In the genomic region with DNA sequence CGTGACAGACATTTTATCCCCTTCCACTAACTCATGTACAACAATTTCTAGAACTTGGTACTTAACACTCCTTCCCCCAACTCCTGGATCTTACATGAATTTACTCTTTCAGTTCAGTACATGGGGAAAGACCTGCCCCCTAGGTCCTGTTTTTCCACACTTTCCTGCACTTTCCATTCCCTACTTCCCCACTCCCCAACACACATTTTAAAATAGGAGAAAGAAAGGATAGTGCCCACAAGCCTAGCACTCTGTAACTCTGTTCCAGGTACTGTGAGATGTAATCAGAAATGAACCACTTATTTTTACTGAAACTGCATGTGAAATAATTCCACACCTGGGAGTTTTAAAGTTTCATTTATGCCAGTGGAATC, we compare ENCODE assay signal across 12 cellular contexts. TPM values are rescaled to one million over a fixed set of nuclear protein-coding genes. Genes with fewer than 3 reads are reported as not detected.
DNase-seq lines count a peak whose midpoint lies in the region; ATAC-seq and TF ChIP-seq lines count a peak whose summit lies in the region.
"Had no signal": no experiment of that assay in that cellular context is flagged by ENCODE, and none has a peak within 500 bp of the region (broad histone marks: within the 10 kb centered on the region; RNA-seq: fewer than 3 reads in every experiment).

No MANE protein-coding gene starts in this region.

- H3K9me3 Mint-ChIP-seq in activated CD4-positive, alpha-beta T cell treated with anti-CD3 and anti-CD28 coated beads, Interleukin-2, amount 10 ng/mL, durations not matched to agents 7 days and 5 days: no peaks in the 10 kb centered on the region
- H3K9me3 Mint-ChIP-seq in endodermal cell (no peaks in the 10 kb centered on the region), type B pancreatic cell (no peaks in the 10 kb centered on the region)
- H3K9me3 Mint-ChIP-seq: natural killer cell treated with Interleukin-12 subunit alpha and Interleukin-12 subunit beta and Interleukin-15 and Interleukin-18, amount 100 ng/mL, for 72 hours had no signal

- H3K36me3 Mint-ChIP-seq in activated CD4-positive, alpha-beta T cell treated with anti-CD3 and anti-CD28 coated beads, Interleukin-2, amount 10 ng/mL, durations not matched to agents 7 days and 5 days (ENCODE audit: low read depth): no peaks in the 10 kb centered on the region
- H3K36me3 Mint-ChIP-seq in endodermal cell (ENCODE audit: low read depth): no peaks in the 10 kb centered on the region
- peaks cover 4% of the 10 kb centered on the region for H3K36me3 Mint-ChIP-seq in type B pancreatic cell
- H3K36me3 Mint-ChIP-seq: natural killer cell treated with Interleukin-12 subunit alpha and Interleukin-12 subunit beta and Interleukin-15 and Interleukin-18, amount 100 ng/mL, for 72 hours had no signal

- no peaks in the 10 kb centered on the region for H3K36me3 ChIP-seq in endodermal cell (ENCODE audit: control insufficient read depth, insufficient read depth, low read length)
- no peaks in the 10 kb centered on the region for H3K36me3 ChIP-seq in lower lobe of right lung
- H3K36me3 ChIP-seq in Peyer's patch: no peaks in the 10 kb centered on the region
- H3K36me3 ChIP-seq: gastrocnemius medialis had no signal

- TF ChIP-seq CTCF in endodermal cell (conservative IDR thresholded peaks at IDR 0.05) (no peak), lower lobe of right lung (IDR thresholded peaks at IDR 0.05) (no peak), type B pancreatic cell (conservative IDR thresholded peaks at IDR 0.05) (no peak), Peyer's patch (IDR thresholded peaks at IDR 0.05) (no peak)

- CTCF ChIA-PET in activated CD4-positive, alpha-beta T cell treated with anti-CD3 and anti-CD28 coated beads, Interleukin-2, amount 10 ng/mL, durations not matched to agents 7 days and 5 days (lab: Charles Lee): no interaction called here
- CTCF ChIA-PET in HEK293T (lab: Yijun Ruan, JAX): no interaction called here

- H3K27me3 ChIP-seq in endodermal cell (ENCODE audit: control insufficient read depth, insufficient read depth, low read length, poor library complexity, severe bottlenecking): peaks cover 35% of the 10 kb centered on the region
- H3K27me3 ChIP-seq in lower lobe of right lung (ENCODE audit: low read depth): no peaks in the 10 kb centered on the region
- no peaks in the 10 kb centered on the region for H3K27me3 ChIP-seq in Peyer's patch

- no peak overlapping the region for H3K9ac ChIP-seq in endodermal cell (ENCODE audit: extremely low read depth, low read length, poor library complexity, severe bottlenecking)

- intact Hi-C loops in lower lobe of right lung (cut with DNase I): no loop called here

- H3K4me1 Mint-ChIP-seq in activated CD4-positive, alpha-beta T cell treated with anti-CD3 and anti-CD28 coated beads, Interleukin-2, amount 10 ng/mL, durations not matched to agents 7 days and 5 days: peaks cover 10% of the 10 kb centered on the region
- H3K4me1 Mint-ChIP-seq in endodermal cell: peaks cover 40% of the 10 kb centered on the region
- H3K4me1 Mint-ChIP-seq in type B pancreatic cell (ENCODE audit: unreplicated experiment): peaks cover 18% of the 10 kb centered on the region

- no peak for DNase-seq in activated CD4-positive, alpha-beta T cell treated with anti-CD3 and anti-CD28 coated beads, Interleukin-2, amount 10 ng/mL, durations not matched to agents 7 days and 5 days
- DNase-seq in activated CD4-positive, alpha-beta T cell treated with anti-CD3 and anti-CD28 coated beads, Interleukin-2, amount 50 U/mL, for 1 hour: no peak
- DNase-seq in endodermal cell (no peak), lower lobe of right lung (no peak), type B pancreatic cell (ENCODE audit: extremely low spot score, unreplicated experiment) (no peak), HEK293T (ENCODE audit: extremely low spot score) (no peak), Peyer's patch (no peak)
- DNase-seq: activated CD4-positive, alpha-beta T cell treated with anti-CD3 and anti-CD28 coated beads for 36 hours; aorta; gastrocnemius medialis had no signal

- peak overlapping the region; percentile 0 for H3K4me3 Mint-ChIP-seq in activated CD4-positive, alpha-beta T cell treated with anti-CD3 and anti-CD28 coated beads, Interleukin-2, amount 10 ng/mL, durations not matched to agents 7 days and 5 days
- H3K4me3 Mint-ChIP-seq in endodermal cell (peak overlapping the region; percentile 66), type B pancreatic cell (peak overlapping the region; percentile 95)
- H3K4me3 Mint-ChIP-seq: activated CD4-positive, alpha-beta T cell treated with anti-CD3 and anti-CD28 coated beads for 36 hours; natural killer cell treated with Interleukin-12 subunit alpha and Interleukin-12 subunit beta and Interleukin-15 and Interleukin-18, amount 100 ng/mL, for 72 hours had no signal

- H3K4me1 ChIP-seq in endodermal cell (ENCODE audit: control insufficient read depth, insufficient read depth, low read length) (peaks cover 9% of the 10 kb centered on the region), lower lobe of right lung (peaks cover 9% of the 10 kb centered on the region), Peyer's patch (no peaks in the 10 kb centered on the region)
- H3K4me1 ChIP-seq: gastrocnemius medialis had no signal

- no peak for TF ChIP-seq POLR2A in Peyer's patch (IDR thresholded peaks at IDR 0.05)

- 48% methylated on average over 1 of the region's 1 CpG; no CpG with 5 or more reads in 1 of the 2 experiments for WGBS in endodermal cell (ENCODE audit: insufficient coverage in 1 of 2, insufficient read length in 1 of 2), 2 experiments

- peaks cover 39% of the 10 kb centered on the region for H3K27me3 Mint-ChIP-seq in activated CD4-positive, alpha-beta T cell treated with anti-CD3 and anti-CD28 coated beads, Interleukin-2, amount 10 ng/mL, durations not matched to agents 7 days and 5 days
- H3K27me3 Mint-ChIP-seq in endodermal cell (ENCODE audit: insufficient read depth) (peaks cover 27% of the 10 kb centered on the region), type B pancreatic cell (peaks cover 30% of the 10 kb centered on the region)

- no peak overlapping the region for H3K27ac Mint-ChIP-seq in activated CD4-positive, alpha-beta T cell treated with anti-CD3 and anti-CD28 coated beads, Interleukin-2, amount 10 ng/mL, durations not matched to agents 7 days and 5 days
- H3K27ac Mint-ChIP-seq in endodermal cell (no peak overlapping the region), type B pancreatic cell (peak overlapping the region; percentile 88)
- H3K27ac Mint-ChIP-seq: activated CD4-positive, alpha-beta T cell treated with anti-CD3 and anti-CD28 coated beads for 36 hours; natural killer cell treated with Interleukin-12 subunit alpha and Interleukin-12 subunit beta and Interleukin-15 and Interleukin-18, amount 100 ng/mL, for 72 hours had no signal

- H3K4me3 ChIP-seq in endodermal cell (ENCODE audit: low read length) (no peak overlapping the region), lower lobe of right lung (peak overlapping the region; percentile 70), Peyer's patch (peak overlapping the region in 2 of 4 donors; percentile 69 to 73)

- H3K9me3 ChIP-seq in endodermal cell (ENCODE audit: control insufficient read depth, low read length) (no peaks in the 10 kb centered on the region), lower lobe of right lung (no peaks in the 10 kb centered on the region), Peyer's patch (no peaks in the 10 kb centered on the region)
- H3K9me3 ChIP-seq: gastrocnemius medialis had no signal

- H3K27ac ChIP-seq in endodermal cell (ENCODE audit: low read depth, low read length) (no peak overlapping the region), lower lobe of right lung (no peak overlapping the region), Peyer's patch (no peak overlapping the region)
- H3K27ac ChIP-seq: gastrocnemius medialis had no signal

- ATAC-seq in lower lobe of right lung: no peak
- ATAC-seq in activated CD4-positive, CD25-positive, alpha-beta regulatory T cell treated with anti-CD3 and anti-CD28 coated beads, Interleukin-2, amount 50 U/mL, for 24 hours: no peak
- ATAC-seq: activated CD4-positive, alpha-beta T cell treated with anti-CD3 and anti-CD28 coated beads for 36 hours; gastrocnemius medialis; natural killer cell treated with Interleukin-12 subunit alpha and Interleukin-12 subunit beta and Interleukin-15 and Interleukin-18, amount 100 ng/mL, for 72 hours had no signal

- POLR2A ChIA-PET in activated CD4-positive, alpha-beta T cell treated with anti-CD3 and anti-CD28 coated beads, Interleukin-2, amount 10 ng/mL, durations not matched to agents 7 days and 5 days (lab: Charles Lee): no interaction called here
- POLR2A ChIA-PET in HEK293T (lab: Yijun Ruan, JAX): no interaction called here

TF ChIP-seq in HEK293T, 16 proteins besides CTCF, POLR2A, EP300 and RAD21 (continues in another document):
- TF ChIP-seq HDGF (IDR thresholded peaks at IDR 0.05; ENCODE audit: borderline replicate concordance) (no peak), SP1 (IDR thresholded peaks at IDR 0.05) (no peak), SUZ12 (IDR thresholded peaks at IDR 0.05) (no peak), TARDBP (IDR thresholded peaks at IDR 0.05) (no peak), CTBP1 (IDR thresholded peaks at IDR 0.05; ENCODE audit: borderline replicate concordance) (no peak), ZNF384 (IDR thresholded peaks at IDR 0.05) (no peak), LEF1 (IDR thresholded peaks at IDR 0.05; ENCODE audit: borderline replicate concordance) (no peak), BHLHE40 (IDR thresholded peaks at IDR 0.05; ENCODE audit: borderline replicate concordance) (no peak), NFRKB (IDR thresholded peaks at IDR 0.05) (no peak), FOXM1 (IDR thresholded peaks at IDR 0.05; ENCODE audit: borderline replicate concordance) (no peak), ELF4 (IDR thresholded peaks at IDR 0.05) (no peak), FOXA1 (IDR thresholded peaks at IDR 0.05) (no peak), L3MBTL2 (conservative IDR thresholded peaks at IDR 0.05) (no peak), ARNT (IDR thresholded peaks at IDR 0.05) (no peak)
- TF ChIP-seq, protein P1, sequence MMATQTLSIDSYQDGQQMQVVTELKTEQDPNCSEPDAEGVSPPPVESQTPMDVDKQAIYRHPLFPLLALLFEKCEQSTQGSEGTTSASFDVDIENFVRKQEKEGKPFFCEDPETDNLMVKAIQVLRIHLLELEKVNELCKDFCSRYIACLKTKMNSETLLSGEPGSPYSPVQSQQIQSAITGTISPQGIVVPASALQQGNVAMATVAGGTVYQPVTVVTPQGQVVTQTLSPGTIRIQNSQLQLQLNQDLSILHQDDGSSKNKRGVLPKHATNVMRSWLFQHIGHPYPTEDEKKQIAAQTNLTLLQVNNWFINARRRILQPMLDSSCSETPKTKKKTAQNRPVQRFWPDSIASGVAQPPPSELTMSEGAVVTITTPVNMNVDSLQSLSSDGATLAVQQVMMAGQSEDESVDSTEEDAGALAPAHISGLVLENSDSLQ (IDR thresholded peaks at IDR 0.05): no peak

RNA-seq across cellular contexts. Expression of a gene that starts 1.4 kb away (rescaled TPM):
- under 1 TPM; 0.35 to 0.52 TPM for total RNA-seq in activated CD4-positive, alpha-beta T cell treated with anti-CD3 and anti-CD28 coated beads, Interleukin-2, amount 10 ng/mL, durations not matched to agents 7 days and 5 days
- total RNA-seq in endodermal cell: 10 to 100 TPM; 20.4 to 26.8 TPM
- 6.5 TPM for polyA plus RNA-seq in endodermal cell (2013, experiment 1 of 2)
- polyA plus RNA-seq in endodermal cell (2013, experiment 2 of 2): 6.4 TPM
- 35.7 TPM for total RNA-seq in lower lobe of right lung
- 26.7 and 72.3 TPM in 2 replicates for total RNA-seq in type B pancreatic cell (ENCODE audit: low replicate concordance)
- 10 to 100 TPM; 15.7 to 43.3 (median 32.2) TPM for total RNA-seq in Peyer's patch
- total RNA-seq: natural killer cell treated with Interleukin-12 subunit alpha and Interleukin-12 subunit beta and Interleukin-15 and Interleukin-18, amount 100 ng/mL, for 72 hours had no signal

Comparison
In these comparisons a context has a peak if more than half of its experiments do, and no peak if none do; other contexts are left out.
1. H3K4me3 Mint-ChIP-seq: peak in every context shown above with its lines; median percentile 95 in type B pancreatic cell; 66 in endodermal cell; 0 in activated CD4-positive, alpha-beta T cell treated with anti-CD3 and anti-CD28 coated beads, Interleukin-2, amount 10 ng/mL, durations not matched to agents 7 days and 5 days.
2. RNA of a gene that starts 1.4 kb away (total RNA-seq): 35.7 TPM in lower lobe of right lung (single experiment), 15.7 to 43.3 TPM in Peyer's patch, 20.4 to 26.8 TPM in endodermal cell and 26.7 to 72.3 TPM in type B pancreatic cell; 0.35 to 0.52 TPM in activated CD4-positive, alpha-beta T cell treated with anti-CD3 and anti-CD28 coated beads, Interleukin-2, amount 10 ng/mL, durations not matched to agents 7 days and 5 days; every median in the first group is over 10 times any median in the second.